Comparison of ENCODE assay signal across 23 cellular contexts in the genomic region with DNA sequence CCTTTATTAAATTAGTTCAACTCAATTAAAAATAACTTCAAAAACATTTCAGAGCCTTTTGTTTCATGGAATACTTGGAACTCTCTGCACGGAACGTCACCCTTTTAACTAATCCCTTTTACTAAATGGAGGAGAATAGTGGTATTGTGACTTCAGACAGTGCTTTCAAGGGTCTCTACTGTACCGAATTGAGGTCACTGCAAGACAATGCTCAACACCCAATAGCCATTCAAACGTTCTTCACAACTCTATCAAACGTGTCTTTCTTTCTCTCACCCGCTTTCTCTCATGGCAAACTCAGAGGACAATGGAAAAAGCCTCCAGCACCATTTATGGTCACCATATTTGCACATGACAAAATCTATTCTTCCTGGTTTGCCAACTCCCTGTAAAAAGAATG.
DNase-seq lines count a peak whose midpoint lies in the region; ATAC-seq, FAIRE-seq and TF ChIP-seq lines count a peak whose summit lies in the region.
"Had no signal": no experiment of that assay in that cellular context is flagged by ENCODE, and none has a peak within 500 bp of the region (broad histone marks: within the 10 kb centered on the region; RNA-seq: fewer than 3 reads in every experiment).

No MANE protein-coding gene starts in this region.

- H3K36me3 ChIP-seq in HepG2 (replicated peaks in 1 of 2; ENCODE audit: control insufficient read depth in 1 of 2, insufficient read depth in 2 of 2, low read length in 2 of 2) (no peaks in the 10 kb centered on the region), right lobe of liver (no peaks in the 10 kb centered on the region), neural progenitor cell (no peaks in the 10 kb centered on the region), body of pancreas (replicated peaks in 1 of 2; ENCODE audit: insufficient read depth in 1 of 2, low read depth in 2 of 2) (no peaks in the 10 kb centered on the region)
- H3K36me3 ChIP-seq: BE2C had no signal

- H3K4me1 Mint-ChIP-seq in brain (peaks cover 43% of the 10 kb centered on the region), neural progenitor cell (peaks cover 9% of the 10 kb centered on the region)
- H3K4me1 Mint-ChIP-seq: CD14-positive monocyte had no signal

- WGBS in HepG2 (ENCODE audit: low lambda C conversion rate): 97% methylated on average over 6 of the region's 6 CpGs
- WGBS in right lobe of liver (ENCODE audit: insufficient coverage, low coverage, low lambda C conversion rate, missing lambda C conversion rate): 81% methylated on average over 6 of the region's 6 CpGs
- 40 to 53% methylated on average over 6 of the region's 6 CpGs for WGBS in body of pancreas, 2 donors

- H3K27me3 Mint-ChIP-seq in brain: no peaks in the 10 kb centered on the region
- no peaks in the 10 kb centered on the region for H3K27me3 Mint-ChIP-seq in neural progenitor cell (ENCODE audit: insufficient read depth, low read depth)

- TF ChIP-seq CTCF in HepG2 (CRISPR knock-in tag; IDR thresholded peaks at IDR 0.05): no peak
- TF ChIP-seq CTCF in right lobe of liver (IDR thresholded peaks at IDR 0.05): no peak
- no peak for TF ChIP-seq CTCF in brain (conservative IDR thresholded peaks at IDR 0.05)
- TF ChIP-seq CTCF in neural progenitor cell (IDR thresholded peaks at IDR 0.05): no peak
- TF ChIP-seq CTCF in body of pancreas (IDR thresholded peaks at IDR 0.05): no peak

- CTCF ChIA-PET in HepG2 (lab: Yijun Ruan, JAX; ENCODE audit: low intra/inter-chr PET ratio, low total read pairs): no interaction called here

- peak overlapping the region; percentile 79 for H3K27ac ChIP-seq in HepG2 (ENCODE audit: extremely low read length, insufficient read depth, low read length)
- H3K27ac ChIP-seq in right lobe of liver: peak overlapping the region in 1 of 3 donors; percentile 60
- H3K27ac ChIP-seq in neural progenitor cell: peak overlapping the region; percentile 97
- H3K27ac ChIP-seq in body of pancreas: no peak overlapping the region
- H3K27ac ChIP-seq: RWPE1 had no signal

- H2AFZ ChIP-seq in HepG2 (ENCODE audit: low read length) (no peak overlapping the region), neural progenitor cell (replicated peaks) (peak overlapping the region; percentile 73)

- H3F3A ChIP-seq in neural progenitor cell (ENCODE audit: low read depth): peaks cover 23% of the 10 kb centered on the region

- no peaks in the 10 kb centered on the region for H3K9me3 ChIP-seq in HepG2 (ENCODE audit: low read length)
- H3K9me3 ChIP-seq in right lobe of liver: no peaks in the 10 kb centered on the region
- H3K9me3 ChIP-seq in neural progenitor cell (ENCODE audit: low read depth): no peaks in the 10 kb centered on the region
- H3K9me3 ChIP-seq in body of pancreas: no peaks in the 10 kb centered on the region
- H3K9me3 ChIP-seq: BE2C had no signal

- H3K79me2 ChIP-seq in HepG2 (ENCODE audit: insufficient read depth, low read length): no peaks in the 10 kb centered on the region
- H3K79me2 ChIP-seq in neural progenitor cell (ENCODE audit: low read depth): no peaks in the 10 kb centered on the region

- H3K27me3 ChIP-seq in HepG2 (ENCODE audit: control insufficient read depth in 1 of 2, insufficient read depth in 2 of 2, low read length in 2 of 2): no peaks in the 10 kb centered on the region
- H3K27me3 ChIP-seq in right lobe of liver: no peaks in the 10 kb centered on the region
- H3K27me3 ChIP-seq in neural progenitor cell: no peaks in the 10 kb centered on the region
- H3K27me3 ChIP-seq in body of pancreas: no peaks in the 10 kb centered on the region
- H3K27me3 ChIP-seq: BE2C had no signal

- no peak for FAIRE-seq in HepG2 (lab: Jason Lieb, UNC)
- FAIRE-seq: D721Med had no signal

- H3K9me3 Mint-ChIP-seq in brain (no peaks in the 10 kb centered on the region), neural progenitor cell (no peaks in the 10 kb centered on the region)
- H3K9me3 Mint-ChIP-seq: CD14-positive monocyte had no signal

- TF ChIP-seq RAD21 in HepG2 (CRISPR knock-in tag; IDR thresholded peaks at IDR 0.05): no peak

- H3K4me3 Mint-ChIP-seq in brain (peak overlapping the region; percentile 18 to 82 (median 70)), neural progenitor cell (no peak overlapping the region)
- H3K4me3 Mint-ChIP-seq: CD14-positive monocyte had no signal

- POLR2A ChIA-PET in HepG2 (lab: Yijun Ruan, JAX): interaction anchor here (1.1 to 2.2 kb wide), 4 partner anchors 12 to 673 kb away, joined by 3 to 20 read pairs (median 6); no protein-coding TSS in a partner anchor

- H3K9ac ChIP-seq in HepG2 (ENCODE audit: insufficient read depth, low read depth, low read length) (no peak overlapping the region), neural progenitor cell (no peak overlapping the region)

- H4K20me1 ChIP-seq in HepG2 (ENCODE audit: insufficient read depth, low read length) (no peaks in the 10 kb centered on the region), neural progenitor cell (ENCODE audit: low read depth) (no peaks in the 10 kb centered on the region)

- ATAC-seq in HepG2 (no peak), right lobe of liver (no peak), body of pancreas (no peak), HG03280 (IDR thresholded peaks at IDR 0.05; ENCODE audit: unreplicated experiment) (no peak)

- no TSS peak for BruUV-seq in HepG2 (replicated peaks; lab: Mats Ljungman, UMichigan)

- TF ChIP-seq EP300 in HepG2 (IDR thresholded peaks at IDR 0.05; ENCODE audit: low read depth in 2 of 2, low read length in 2 of 2) (no peak), HepG2 (CRISPR knock-in tag; IDR thresholded peaks at IDR 0.05; ENCODE audit: borderline replicate concordance) (no peak)

- in situ Hi-C loops in HepG2 (cut with HindIII; ENCODE audit: extremely low pct_ligation_motif_present, low pct_unique_long_range_greater_than_20kb): no loop called here

- H3K27ac Mint-ChIP-seq in brain (peak overlapping the region; percentile 13 to 93 (median 87)), neural progenitor cell (no peak overlapping the region)
- H3K27ac Mint-ChIP-seq: CD14-positive monocyte had no signal

- no peak for DNase-seq in HepG2 (ENCODE audit: low spot score)
- DNase-seq in right lobe of liver: no peak
- DNase-seq in neural progenitor cell (ENCODE audit: low spot score): peak; percentile 65
- DNase-seq in activated effector memory CD4-positive, alpha-beta T cell treated with anti-CD3 and anti-CD28 coated beads, Interleukin-2, amount 50 U/mL, for 16 hours: no peak
- DNase-seq in body of pancreas: no peak
- DNase-seq: 8988T, ACHN, BE2C, KG1, MM.1S, NCI-H1417, NCI-H1694 treated with DMSO at 0.1 percent for 48 hours, NCI-H2081 treated with DMSO at 0.1 percent for 48 hours, NCI-H2171, NCI-H226, NCI-H510A, NCI-H69, SHP77 had no signal

- H3K4me3 ChIP-seq in HepG2 (replicated peaks in 1 of 3; ENCODE audit: insufficient read depth in 1 of 3, low read depth in 2 of 3, low read length in 3 of 3) (no peak overlapping the region), right lobe of liver (no peak overlapping the region), neural progenitor cell (no peak overlapping the region), body of pancreas (no peak overlapping the region)

- H3K36me3 Mint-ChIP-seq in brain: no peaks in the 10 kb centered on the region
- H3K36me3 Mint-ChIP-seq in neural progenitor cell: no peaks in the 10 kb centered on the region
- H3K36me3 Mint-ChIP-seq: CD14-positive monocyte had no signal

- no peak overlapping the region for H3K4me2 ChIP-seq in HepG2 (ENCODE audit: low read depth, low read length)
- peak overlapping the region; percentile 64 for H3K4me2 ChIP-seq in neural progenitor cell

- intact Hi-C loops in HepG2 (cut with micrococcal nuclease; ENCODE audit: unreplicated experiment): no loop called here
- intact Hi-C loops in right lobe of liver (cut with DNase I): no loop called here
- intact Hi-C loops in body of pancreas (cut with DNase I): no loop called here

- TF ChIP-seq POLR2A in HepG2 (IDR thresholded peaks at IDR 0.05; ENCODE audit: insufficient read depth in 1 of 2, low read depth in 2 of 2, low read length in 2 of 2): no peak
- no peak for TF ChIP-seq POLR2A in right lobe of liver (IDR thresholded peaks at IDR 0.05)
- TF ChIP-seq POLR2A in body of pancreas (IDR thresholded peaks at IDR 0.05): no peak

- peaks cover 78% of the 10 kb centered on the region for H3K4me1 ChIP-seq in HepG2 (ENCODE audit: insufficient read depth, low read length)
- H3K4me1 ChIP-seq in right lobe of liver: peaks cover 0 to 35% (median 9%) of the 10 kb centered on the region in 4 donors
- H3K4me1 ChIP-seq in neural progenitor cell: peaks cover 63% of the 10 kb centered on the region
- H3K4me1 ChIP-seq in body of pancreas: no peaks in the 10 kb centered on the region
- H3K4me1 ChIP-seq: BE2C had no signal

TF ChIP-seq in HepG2, 621 proteins besides CTCF, POLR2A, EP300 and RAD21 (continues in another document):
- TF ChIP-seq, protein P1, sequence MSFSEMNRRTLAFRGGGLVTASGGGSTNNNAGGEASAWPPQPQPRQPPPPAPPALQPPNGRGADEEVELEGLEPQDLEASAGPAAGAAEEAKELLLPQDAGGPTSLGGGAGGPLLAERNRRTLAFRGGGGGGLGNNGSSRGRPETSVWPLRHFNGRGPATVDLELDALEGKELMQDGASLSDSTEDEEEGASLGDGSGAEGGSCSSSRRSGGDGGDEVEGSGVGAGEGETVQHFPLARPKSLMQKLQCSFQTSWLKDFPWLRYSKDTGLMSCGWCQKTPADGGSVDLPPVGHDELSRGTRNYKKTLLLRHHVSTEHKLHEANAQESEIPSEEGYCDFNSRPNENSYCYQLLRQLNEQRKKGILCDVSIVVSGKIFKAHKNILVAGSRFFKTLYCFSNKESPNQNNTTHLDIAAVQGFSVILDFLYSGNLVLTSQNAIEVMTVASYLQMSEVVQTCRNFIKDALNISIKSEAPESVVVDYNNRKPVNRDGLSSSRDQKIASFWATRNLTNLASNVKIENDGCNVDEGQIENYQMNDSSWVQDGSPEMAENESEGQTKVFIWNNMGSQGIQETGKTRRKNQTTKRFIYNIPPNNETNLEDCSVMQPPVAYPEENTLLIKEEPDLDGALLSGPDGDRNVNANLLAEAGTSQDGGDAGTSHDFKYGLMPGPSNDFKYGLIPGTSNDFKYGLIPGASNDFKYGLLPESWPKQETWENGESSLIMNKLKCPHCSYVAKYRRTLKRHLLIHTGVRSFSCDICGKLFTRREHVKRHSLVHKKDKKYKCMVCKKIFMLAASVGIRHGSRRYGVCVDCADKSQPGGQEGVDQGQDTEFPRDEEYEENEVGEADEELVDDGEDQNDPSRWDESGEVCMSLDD (CRISPR knock-in tag; IDR thresholded peaks at IDR 0.05; ENCODE audit: borderline replicate concordance): no peak
- TF ChIP-seq MAFG (CRISPR knock-in tag; IDR thresholded peaks at IDR 0.05): no peak
- no peak for TF ChIP-seq MYNN (CRISPR knock-in tag; IDR thresholded peaks at IDR 0.05; ENCODE audit: low read depth)
- no peak for TF ChIP-seq GATAD1 (CRISPR knock-in tag; IDR thresholded peaks at IDR 0.05)
- no peak for TF ChIP-seq ZBTB20 (CRISPR knock-in tag; IDR thresholded peaks at IDR 0.05; ENCODE audit: borderline replicate concordance, low read depth)

Comparison
In these comparisons a context has a peak if more than half of its experiments do, and no peak if none do; other contexts are left out.
1. H3K27ac ChIP-seq: peak in HepG2 (single experiment) and neural progenitor cell (single experiment); none in body of pancreas (0 of 4).